In the genomic region with DNA sequence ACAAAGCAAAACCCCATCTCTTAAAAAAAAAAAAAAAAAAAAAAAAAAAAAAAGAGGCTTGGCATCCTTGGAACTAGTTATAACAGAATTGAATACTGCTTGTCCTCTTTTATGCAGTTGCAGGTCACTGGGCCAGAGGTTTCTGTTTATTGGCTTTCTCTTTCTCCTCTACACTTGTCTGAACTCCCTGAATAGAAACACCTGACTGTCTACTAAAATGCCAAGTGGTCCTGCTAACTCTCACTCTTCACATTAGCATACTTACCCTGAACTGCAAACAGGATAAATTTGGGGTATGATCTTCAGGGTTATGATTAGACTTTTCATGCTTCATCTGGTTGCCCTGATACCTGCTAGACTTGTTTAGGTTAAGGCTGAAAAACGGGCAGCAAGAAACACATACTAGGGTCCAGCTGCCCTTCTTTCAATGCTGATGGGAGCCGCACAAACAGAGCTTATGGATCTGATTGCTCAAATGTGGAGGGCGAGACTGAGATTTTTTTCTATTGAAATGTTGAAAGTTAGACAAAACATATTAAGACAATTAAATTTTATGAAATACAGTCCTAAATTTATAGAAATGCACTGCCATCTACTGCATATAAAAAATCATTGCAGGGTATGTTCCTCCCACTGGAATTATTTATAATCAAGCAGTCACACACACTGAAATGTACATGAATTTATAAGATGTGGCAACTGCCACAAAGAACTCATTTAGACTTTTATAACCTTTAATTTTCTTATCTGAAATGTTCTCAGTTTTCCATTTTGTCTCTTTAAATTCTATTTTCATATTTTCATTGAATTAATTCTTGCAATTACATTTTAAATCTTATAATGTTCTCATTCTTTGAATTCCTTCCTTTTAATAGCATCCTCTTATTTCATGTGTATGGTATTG, we compare ENCODE assay signal across 8 cellular contexts. TPM values are rescaled to one million over a fixed set of nuclear protein-coding genes. Genes with fewer than 3 reads are reported as not detected.
DNase-seq lines count a peak whose midpoint lies in the region; ATAC-seq, FAIRE-seq and TF ChIP-seq lines count a peak whose summit lies in the region.
"Had no signal": no experiment of that assay in that cellular context is flagged by ENCODE, and none has a peak within 500 bp of the region (broad histone marks: within the 10 kb centered on the region; RNA-seq: fewer than 3 reads in every experiment).

No MANE protein-coding gene starts in this region.

- H3K36me3 Mint-ChIP-seq in endodermal cell (ENCODE audit: low read depth): peaks cover 60% of the 10 kb centered on the region
- H3K36me3 Mint-ChIP-seq in activated CD4-positive, alpha-beta memory T cell treated with anti-CD3 and anti-CD28 coated beads, Interleukin-2, amount 10 ng/mL, durations not matched to agents 7 days and 5 days (ENCODE audit: low read depth): peaks cover 51% of the 10 kb centered on the region

- H3K27ac Mint-ChIP-seq in endodermal cell: no peak overlapping the region
- H3K27ac Mint-ChIP-seq in activated CD4-positive, alpha-beta memory T cell treated with anti-CD3 and anti-CD28 coated beads, Interleukin-2, amount 10 ng/mL, durations not matched to agents 7 days and 5 days: no peak overlapping the region

- H3K27me3 ChIP-seq in endodermal cell (ENCODE audit: control insufficient read depth, insufficient read depth, low read length, poor library complexity, severe bottlenecking) (no peaks in the 10 kb centered on the region), pancreas (no peaks in the 10 kb centered on the region)
- H3K27me3 ChIP-seq in effector memory CD4-positive, alpha-beta T cell (replicated peaks; ENCODE audit: control insufficient read depth, insufficient read depth, low read length, poor library complexity, severe bottlenecking): no peaks in the 10 kb centered on the region

- intact Hi-C loops in pancreas (cut with DNase I): no loop called here

- no peaks in the 10 kb centered on the region for H3K4me1 Mint-ChIP-seq in endodermal cell
- no peaks in the 10 kb centered on the region for H3K4me1 Mint-ChIP-seq in activated CD4-positive, alpha-beta memory T cell treated with anti-CD3 and anti-CD28 coated beads, Interleukin-2, amount 10 ng/mL, durations not matched to agents 7 days and 5 days

- DNase-seq in ELR (ENCODE audit: low read depth) (peak; percentile 55), NCI-H2171 treated with DMSO at 0.1 percent for 48 hours (lab: John Stamatoyannopoulos, UW) (peak; percentile 54), endodermal cell (no peak), pancreas (no peak), NCI-H1417 treated with DMSO at 0.1 percent for 48 hours (lab: John Stamatoyannopoulos, UW) (no peak)
- no peak for DNase-seq in activated CD4-positive, alpha-beta memory T cell treated with anti-CD3 and anti-CD28 coated beads, Interleukin-2, amount 10 ng/mL, durations not matched to agents 7 days and 5 days
- DNase-seq in effector memory CD4-positive, alpha-beta T cell: no peak
- DNase-seq: stimulated activated CD4-positive, alpha-beta T cell treated with anti-CD3 and anti-CD28 coated beads, Interleukin-1b, Interleukin-23, amount 100 ng/mL, for 48 hours had no signal

- CTCF ChIA-PET in activated CD4-positive, alpha-beta memory T cell treated with anti-CD3 and anti-CD28 coated beads, Interleukin-2, amount 10 ng/mL, durations not matched to agents 7 days and 5 days (lab: Charles Lee): interaction anchor here (0.7 to 2.5 kb wide), 2 partner anchors 8 to 52 kb away, joined by 4 to 9 read pairs; no protein-coding TSS in a partner anchor

- H3K9ac ChIP-seq in endodermal cell (ENCODE audit: extremely low read depth, low read length, poor library complexity, severe bottlenecking): no peak overlapping the region

- H3K27me3 Mint-ChIP-seq in endodermal cell (ENCODE audit: insufficient read depth): no peaks in the 10 kb centered on the region
- H3K27me3 Mint-ChIP-seq in activated CD4-positive, alpha-beta memory T cell treated with anti-CD3 and anti-CD28 coated beads, Interleukin-2, amount 10 ng/mL, durations not matched to agents 7 days and 5 days: peaks cover 3% of the 10 kb centered on the region

- peak in 1 of 4 donors; percentile 41 for ATAC-seq in pancreas

- H3K4me3 ChIP-seq in endodermal cell (ENCODE audit: low read length) (no peak overlapping the region), pancreas (no peak overlapping the region)
- H3K4me3 ChIP-seq in effector memory CD4-positive, alpha-beta T cell (ENCODE audit: insufficient read depth, low read depth, low read length, poor library complexity, severe bottlenecking): no peak overlapping the region

- H3K9me3 ChIP-seq in endodermal cell (ENCODE audit: control insufficient read depth, low read length) (peaks cover 17% of the 10 kb centered on the region), pancreas (no peaks in the 10 kb centered on the region)
- H3K9me3 ChIP-seq in effector memory CD4-positive, alpha-beta T cell (ENCODE audit: control insufficient read depth, low read length): no peaks in the 10 kb centered on the region

- H3K9me3 Mint-ChIP-seq in endodermal cell: peaks cover 42% of the 10 kb centered on the region
- H3K9me3 Mint-ChIP-seq in activated CD4-positive, alpha-beta memory T cell treated with anti-CD3 and anti-CD28 coated beads, Interleukin-2, amount 10 ng/mL, durations not matched to agents 7 days and 5 days: peaks cover 21% of the 10 kb centered on the region

- 90 to 100% methylated on average over 1 to 2 of the region's 3 CpGs for WGBS in endodermal cell (ENCODE audit: insufficient coverage in 1 of 2, insufficient read length in 1 of 2), 2 experiments
- WGBS in pancreas, 2 donors: 79 to 83% methylated on average over 3 of the region's 3 CpGs

- peaks cover 22% of the 10 kb centered on the region for H3K36me3 ChIP-seq in endodermal cell (ENCODE audit: control insufficient read depth, insufficient read depth, low read length)
- H3K36me3 ChIP-seq in pancreas: peaks cover 0 to 8% (median 0%) of the 10 kb centered on the region in 3 donors
- no peaks in the 10 kb centered on the region for H3K36me3 ChIP-seq in effector memory CD4-positive, alpha-beta T cell (ENCODE audit: control insufficient read depth, insufficient read depth, low read length)

- H3K27ac ChIP-seq in endodermal cell (ENCODE audit: low read depth, low read length): no peak overlapping the region
- no peak overlapping the region for H3K27ac ChIP-seq in pancreas
- no peak overlapping the region for H3K27ac ChIP-seq in effector memory CD4-positive, alpha-beta T cell (ENCODE audit: insufficient read depth, low read length, poor library complexity, severe bottlenecking)

- H3K4me3 Mint-ChIP-seq in endodermal cell: no peak overlapping the region
- no peak overlapping the region for H3K4me3 Mint-ChIP-seq in activated CD4-positive, alpha-beta memory T cell treated with anti-CD3 and anti-CD28 coated beads, Interleukin-2, amount 10 ng/mL, durations not matched to agents 7 days and 5 days

- no peaks in the 10 kb centered on the region for H3K4me1 ChIP-seq in endodermal cell (ENCODE audit: control insufficient read depth, insufficient read depth, low read length)
- H3K4me1 ChIP-seq in pancreas: no peaks in the 10 kb centered on the region
- H3K4me1 ChIP-seq in effector memory CD4-positive, alpha-beta T cell (ENCODE audit: control insufficient read depth, insufficient read depth, low read length, poor library complexity, severe bottlenecking): no peaks in the 10 kb centered on the region

- FAIRE-seq in pancreas (lab: Jason Lieb, UNC): peak; percentile 72

- POLR2A ChIA-PET in activated CD4-positive, alpha-beta memory T cell treated with anti-CD3 and anti-CD28 coated beads, Interleukin-2, amount 10 ng/mL, durations not matched to agents 7 days and 5 days (lab: Charles Lee): no interaction called here

- peak; percentile 57 for TF ChIP-seq CTCF in endodermal cell (conservative IDR thresholded peaks at IDR 0.05)
- TF ChIP-seq CTCF in pancreas (IDR thresholded peaks at IDR 0.05): no peak

RNA-seq across cellular contexts. Expression of a gene that starts 40.8 kb away (rescaled TPM):
- 10 to 100 TPM; 55.1 to 75.2 TPM for total RNA-seq in endodermal cell
- 44.6 TPM for polyA plus RNA-seq in endodermal cell (2013, experiment 1 of 2)
- 39.5 TPM for polyA plus RNA-seq in endodermal cell (2013, experiment 2 of 2)
- 10 to 100 TPM; 14.4 to 20.7 (median 17.4) TPM for total RNA-seq in pancreas
- 10 to 100 TPM in 1 of 2 donors, 1 to 10 TPM in 1; 8.3 to 12.4 TPM for polyA plus RNA-seq in pancreas
- 10 to 100 TPM; 41.3 to 46.9 TPM for total RNA-seq in activated CD4-positive, alpha-beta memory T cell treated with anti-CD3 and anti-CD28 coated beads, Interleukin-2, amount 10 ng/mL, durations not matched to agents 7 days and 5 days

RNA-seq across cellular contexts. Expression of a gene that starts 50.4 kb away (rescaled TPM):
- total RNA-seq in endodermal cell (under 1 TPM; 0.15 to 0.20 TPM), pancreas (under 1 TPM in 3 of 6 donors, not detected in 3; 0.09 to 0.25 (median 0.20) TPM)
- 0.21 TPM for polyA plus RNA-seq in endodermal cell (2013, experiment 1 of 2)
- polyA plus RNA-seq in endodermal cell (2013, experiment 2 of 2): 0.17 TPM
- polyA plus RNA-seq in pancreas: under 1 TPM in 1 of 2 donors, not detected in 1; 0.16 TPM
- total RNA-seq in activated CD4-positive, alpha-beta memory T cell treated with anti-CD3 and anti-CD28 coated beads, Interleukin-2, amount 10 ng/mL, durations not matched to agents 7 days and 5 days: under 1 TPM; 0.33 TPM

Comparison
In these comparisons a context has a peak if more than half of its experiments do, and no peak if none do; other contexts are left out.
1. DNase-seq: peak in ELR (single experiment) and NCI-H2171 treated with DMSO at 0.1 percent for 48 hours (single experiment); none in endodermal cell (single experiment), pancreas (0 of 6), activated CD4-positive, alpha-beta memory T cell treated with anti-CD3 and anti-CD28 coated beads, Interleukin-2, amount 10 ng/mL, durations not matched to agents 7 days and 5 days (single experiment), NCI-H1417 treated with DMSO at 0.1 percent for 48 hours (single experiment) and effector memory CD4-positive, alpha-beta T cell (0 of 3).